ENCODE assay signal across 1 cellular context in the genomic region with DNA sequence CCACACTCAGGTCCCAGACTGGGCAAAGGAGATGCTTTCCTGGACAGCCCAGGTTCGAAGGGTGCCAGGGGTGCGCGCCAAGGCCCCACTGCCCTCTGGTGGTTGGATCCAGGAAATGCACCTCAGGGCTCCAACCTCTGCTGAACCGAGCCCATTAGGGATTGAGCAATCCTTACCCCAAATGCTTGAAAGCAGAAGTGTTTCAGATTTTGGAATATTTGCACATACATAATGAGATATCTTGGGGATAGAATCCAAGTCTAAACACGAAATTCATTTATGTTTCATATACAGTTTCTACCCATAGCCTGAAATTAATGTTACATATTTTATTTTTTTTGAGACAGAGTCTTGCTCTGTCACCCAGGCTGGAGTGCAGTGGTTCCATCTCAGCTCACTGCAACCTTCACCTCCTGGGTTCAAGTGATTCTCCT.
TF ChIP-seq lines count a peak whose summit lies in the region.

No MANE protein-coding gene starts in this region.

TF ChIP-seq in K562, 482 proteins besides CTCF, POLR2A, EP300 and RAD21 (continued from another document and continues in another):
- TF ChIP-seq CEBPG (CRISPR knock-in tag; IDR thresholded peaks at IDR 0.05) (peak; percentile 98), CEBPG (tag; conservative IDR thresholded peaks at IDR 0.05 in 1 of 2, IDR thresholded peaks at IDR 0.05 in 1 of 2) (peak; percentile 98 to 99), SREBF2 (CRISPR knock-in tag; IDR thresholded peaks at IDR 0.05) (no peak), SLC30A9 (CRISPR knock-in tag; IDR thresholded peaks at IDR 0.05) (no peak), NELFE (IDR thresholded peaks at IDR 0.05; ENCODE audit: insufficient read depth, insufficient read length) (no peak), TSC22D4 (tag; IDR thresholded peaks at IDR 0.05) (no peak), MAFF (IDR thresholded peaks at IDR 0.05; ENCODE audit: low read length) (no peak), HDAC3 (IDR thresholded peaks at IDR 0.05; ENCODE audit: borderline replicate concordance, partially characterized antibody) (no peak), RBM34 (IDR thresholded peaks at IDR 0.05; ENCODE audit: borderline replicate concordance, insufficient read depth, low read length) (no peak), CHD1 (IDR thresholded peaks at IDR 0.05; ENCODE audit: low read length) (no peak), ATF7 (IDR thresholded peaks at IDR 0.05) (peak; percentile 52; the same call in 1 of the 2 replicates), FOXK1 (CRISPR knock-in tag; IDR thresholded peaks at IDR 0.05; ENCODE audit: borderline replicate concordance) (no peak), LEF1 (IDR thresholded peaks at IDR 0.05) (0 out of 2 replicates have a peak, but pooled peaks have one; percentile 16), ARHGAP35 (IDR thresholded peaks at IDR 0.05; ENCODE audit: partially characterized antibody) (no peak), ZNF232 (CRISPR knock-in tag; IDR thresholded peaks at IDR 0.05) (no peak), RNF2 (IDR thresholded peaks at IDR 0.05) (no peak), XRCC4 (IDR thresholded peaks at IDR 0.05; ENCODE audit: extremely low read depth, insufficient read depth, insufficient read length) (no peak), RBM17 (IDR thresholded peaks at IDR 0.05; ENCODE audit: borderline replicate concordance, low read depth, low read length) (no peak), JUND (IDR thresholded peaks at IDR 0.05; ENCODE audit: borderline replicate concordance, low read depth, low read length) (peak; percentile 61; the same call in 1 of the 2 replicates), JUND (tag; IDR thresholded peaks at IDR 0.05; ENCODE audit: borderline replicate concordance, low read depth, low read length) (no peak; the same call in 2 of the 3 replicates), E2F3 (CRISPR knock-in tag; IDR thresholded peaks at IDR 0.05) (no peak), POU5F1 (IDR thresholded peaks at IDR 0.05; ENCODE audit: borderline replicate concordance, low read depth, low read length, partially characterized antibody) (no peak), KLF16 (IDR thresholded peaks at IDR 0.05) (peak; percentile 61; the same call in 1 of the 2 replicates), SOX6 (IDR thresholded peaks at IDR 0.05) (no peak), LARP7 (IDR thresholded peaks at IDR 0.05) (no peak), ZNF699 (CRISPR knock-in tag; IDR thresholded peaks at IDR 0.05; ENCODE audit: insufficient replicate concordance) (no peak), DACH1 (IDR thresholded peaks at IDR 0.05; ENCODE audit: partially characterized antibody) (peak; percentile 75), RBM25 (IDR thresholded peaks at IDR 0.05; ENCODE audit: low read depth, low read length, severe bottlenecking) (no peak), ZNF436 (CRISPR knock-in tag; IDR thresholded peaks at IDR 0.05) (no peak), KDM4B (IDR thresholded peaks at IDR 0.05; ENCODE audit: borderline replicate concordance in 2 of 2, low read depth in 1 of 2) (no peak), SPI1 (IDR thresholded peaks at IDR 0.05; ENCODE audit: borderline replicate concordance, low read depth, low read length) (peak; percentile 91), NR3C1 (CRISPR knock-in tag; IDR thresholded peaks at IDR 0.05) (no peak), ZNF174 (CRISPR knock-in tag; IDR thresholded peaks at IDR 0.05) (no peak), NEUROD1 (IDR thresholded peaks at IDR 0.05; ENCODE audit: borderline replicate concordance, low read depth, low read length, partially characterized antibody) (no peak)
- TF ChIP-seq, protein P1, sequence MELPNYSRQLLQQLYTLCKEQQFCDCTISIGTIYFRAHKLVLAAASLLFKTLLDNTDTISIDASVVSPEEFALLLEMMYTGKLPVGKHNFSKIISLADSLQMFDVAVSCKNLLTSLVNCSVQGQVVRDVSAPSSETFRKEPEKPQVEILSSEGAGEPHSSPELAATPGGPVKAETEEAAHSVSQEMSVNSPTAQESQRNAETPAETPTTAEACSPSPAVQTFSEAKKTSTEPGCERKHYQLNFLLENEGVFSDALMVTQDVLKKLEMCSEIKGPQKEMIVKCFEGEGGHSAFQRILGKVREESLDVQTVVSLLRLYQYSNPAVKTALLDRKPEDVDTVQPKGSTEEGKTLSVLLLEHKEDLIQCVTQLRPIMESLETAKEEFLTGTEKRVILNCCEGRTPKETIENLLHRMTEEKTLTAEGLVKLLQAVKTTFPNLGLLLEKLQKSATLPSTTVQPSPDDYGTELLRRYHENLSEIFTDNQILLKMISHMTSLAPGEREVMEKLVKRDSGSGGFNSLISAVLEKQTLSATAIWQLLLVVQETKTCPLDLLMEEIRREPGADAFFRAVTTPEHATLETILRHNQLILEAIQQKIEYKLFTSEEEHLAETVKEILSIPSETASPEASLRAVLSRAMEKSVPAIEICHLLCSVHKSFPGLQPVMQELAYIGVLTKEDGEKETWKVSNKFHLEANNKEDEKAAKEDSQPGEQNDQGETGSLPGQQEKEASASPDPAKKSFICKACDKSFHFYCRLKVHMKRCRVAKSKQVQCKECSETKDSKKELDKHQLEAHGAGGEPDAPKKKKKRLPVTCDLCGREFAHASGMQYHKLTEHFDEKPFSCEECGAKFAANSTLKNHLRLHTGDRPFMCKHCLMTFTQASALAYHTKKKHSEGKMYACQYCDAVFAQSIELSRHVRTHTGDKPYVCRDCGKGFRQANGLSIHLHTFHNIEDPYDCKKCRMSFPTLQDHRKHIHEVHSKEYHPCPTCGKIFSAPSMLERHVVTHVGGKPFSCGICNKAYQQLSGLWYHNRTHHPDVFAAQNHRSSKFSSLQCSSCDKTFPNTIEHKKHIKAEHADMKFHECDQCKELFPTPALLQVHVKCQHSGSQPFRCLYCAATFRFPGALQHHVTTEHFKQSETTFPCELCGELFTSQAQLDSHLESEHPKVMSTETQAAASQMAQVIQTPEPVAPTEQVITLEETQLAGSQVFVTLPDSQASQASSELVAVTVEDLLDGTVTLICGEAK (IDR thresholded peaks at IDR 0.05) = no peak
- TF ChIP-seq, protein P1 (CRISPR knock-in tag; IDR thresholded peaks at IDR 0.05) = no peak
- TF ChIP-seq, protein P2, sequence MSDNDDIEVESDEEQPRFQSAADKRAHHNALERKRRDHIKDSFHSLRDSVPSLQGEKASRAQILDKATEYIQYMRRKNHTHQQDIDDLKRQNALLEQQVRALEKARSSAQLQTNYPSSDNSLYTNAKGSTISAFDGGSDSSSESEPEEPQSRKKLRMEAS (CRISPR knock-in tag; IDR thresholded peaks at IDR 0.05) = peak; percentile 32; the same call in 1 of the 2 replicates
- TF ChIP-seq, protein P3, sequence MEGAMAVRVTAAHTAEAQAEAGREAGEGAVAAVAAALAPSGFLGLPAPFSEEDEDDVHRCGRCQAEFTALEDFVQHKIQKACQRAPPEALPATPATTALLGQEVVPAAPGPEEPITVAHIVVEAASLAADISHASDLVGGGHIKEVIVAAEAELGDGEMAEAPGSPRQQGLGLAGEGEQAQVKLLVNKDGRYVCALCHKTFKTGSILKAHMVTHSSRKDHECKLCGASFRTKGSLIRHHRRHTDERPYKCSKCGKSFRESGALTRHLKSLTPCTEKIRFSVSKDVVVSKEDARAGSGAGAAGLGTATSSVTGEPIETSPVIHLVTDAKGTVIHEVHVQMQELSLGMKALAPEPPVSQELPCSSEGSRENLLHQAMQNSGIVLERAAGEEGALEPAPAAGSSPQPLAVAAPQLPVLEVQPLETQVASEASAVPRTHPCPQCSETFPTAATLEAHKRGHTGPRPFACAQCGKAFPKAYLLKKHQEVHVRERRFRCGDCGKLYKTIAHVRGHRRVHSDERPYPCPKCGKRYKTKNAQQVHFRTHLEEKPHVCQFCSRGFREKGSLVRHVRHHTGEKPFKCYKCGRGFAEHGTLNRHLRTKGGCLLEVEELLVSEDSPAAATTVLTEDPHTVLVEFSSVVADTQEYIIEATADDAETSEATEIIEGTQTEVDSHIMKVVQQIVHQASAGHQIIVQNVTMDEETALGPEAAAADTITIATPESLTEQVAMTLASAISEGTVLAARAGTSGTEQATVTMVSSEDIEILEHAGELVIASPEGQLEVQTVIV (CRISPR knock-in tag; IDR thresholded peaks at IDR 0.05; ENCODE audit: borderline replicate concordance) = no peak
- TF ChIP-seq, protein P4, sequence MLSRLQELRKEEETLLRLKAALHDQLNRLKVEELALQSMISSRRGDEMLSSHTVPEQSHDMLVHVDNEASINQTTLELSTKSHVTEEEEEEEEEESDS (CRISPR knock-in tag; IDR thresholded peaks at IDR 0.05) = no peak
- TF ChIP-seq, protein P5, sequence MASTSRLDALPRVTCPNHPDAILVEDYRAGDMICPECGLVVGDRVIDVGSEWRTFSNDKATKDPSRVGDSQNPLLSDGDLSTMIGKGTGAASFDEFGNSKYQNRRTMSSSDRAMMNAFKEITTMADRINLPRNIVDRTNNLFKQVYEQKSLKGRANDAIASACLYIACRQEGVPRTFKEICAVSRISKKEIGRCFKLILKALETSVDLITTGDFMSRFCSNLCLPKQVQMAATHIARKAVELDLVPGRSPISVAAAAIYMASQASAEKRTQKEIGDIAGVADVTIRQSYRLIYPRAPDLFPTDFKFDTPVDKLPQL (IDR thresholded peaks at IDR 0.05; ENCODE audit: extremely low read depth, insufficient read length) = no peak
- TF ChIP-seq, protein P6, sequence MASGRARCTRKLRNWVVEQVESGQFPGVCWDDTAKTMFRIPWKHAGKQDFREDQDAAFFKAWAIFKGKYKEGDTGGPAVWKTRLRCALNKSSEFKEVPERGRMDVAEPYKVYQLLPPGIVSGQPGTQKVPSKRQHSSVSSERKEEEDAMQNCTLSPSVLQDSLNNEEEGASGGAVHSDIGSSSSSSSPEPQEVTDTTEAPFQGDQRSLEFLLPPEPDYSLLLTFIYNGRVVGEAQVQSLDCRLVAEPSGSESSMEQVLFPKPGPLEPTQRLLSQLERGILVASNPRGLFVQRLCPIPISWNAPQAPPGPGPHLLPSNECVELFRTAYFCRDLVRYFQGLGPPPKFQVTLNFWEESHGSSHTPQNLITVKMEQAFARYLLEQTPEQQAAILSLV (tag; IDR thresholded peaks at IDR 0.05) = peak; percentile 82
- TF ChIP-seq, protein P7, sequence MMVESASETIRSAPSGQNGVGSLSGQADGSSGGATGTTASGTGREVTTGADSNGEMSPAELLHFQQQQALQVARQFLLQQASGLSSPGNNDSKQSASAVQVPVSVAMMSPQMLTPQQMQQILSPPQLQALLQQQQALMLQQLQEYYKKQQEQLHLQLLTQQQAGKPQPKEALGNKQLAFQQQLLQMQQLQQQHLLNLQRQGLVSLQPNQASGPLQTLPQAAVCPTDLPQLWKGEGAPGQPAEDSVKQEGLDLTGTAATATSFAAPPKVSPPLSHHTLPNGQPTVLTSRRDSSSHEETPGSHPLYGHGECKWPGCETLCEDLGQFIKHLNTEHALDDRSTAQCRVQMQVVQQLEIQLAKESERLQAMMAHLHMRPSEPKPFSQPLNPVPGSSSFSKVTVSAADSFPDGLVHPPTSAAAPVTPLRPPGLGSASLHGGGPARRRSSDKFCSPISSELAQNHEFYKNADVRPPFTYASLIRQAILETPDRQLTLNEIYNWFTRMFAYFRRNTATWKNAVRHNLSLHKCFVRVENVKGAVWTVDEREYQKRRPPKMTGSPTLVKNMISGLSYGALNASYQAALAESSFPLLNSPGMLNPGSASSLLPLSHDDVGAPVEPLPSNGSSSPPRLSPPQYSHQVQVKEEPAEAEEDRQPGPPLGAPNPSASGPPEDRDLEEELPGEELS (CRISPR knock-in tag; IDR thresholded peaks at IDR 0.05; ENCODE audit: borderline replicate concordance) = no peak
- TF ChIP-seq, protein P8, sequence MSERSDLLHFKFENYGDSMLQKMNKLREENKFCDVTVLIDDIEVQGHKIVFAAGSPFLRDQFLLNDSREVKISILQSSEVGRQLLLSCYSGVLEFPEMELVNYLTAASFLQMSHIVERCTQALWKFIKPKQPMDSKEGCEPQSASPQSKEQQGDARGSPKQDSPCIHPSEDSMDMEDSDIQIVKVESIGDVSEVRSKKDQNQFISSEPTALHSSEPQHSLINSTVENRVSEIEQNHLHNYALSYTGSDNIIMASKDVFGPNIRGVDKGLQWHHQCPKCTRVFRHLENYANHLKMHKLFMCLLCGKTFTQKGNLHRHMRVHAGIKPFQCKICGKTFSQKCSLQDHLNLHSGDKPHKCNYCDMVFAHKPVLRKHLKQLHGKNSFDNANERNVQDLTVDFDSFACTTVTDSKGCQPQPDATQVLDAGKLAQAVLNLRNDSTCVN (CRISPR knock-in tag; IDR thresholded peaks at IDR 0.05) = no peak
- TF ChIP-seq, protein P9, sequence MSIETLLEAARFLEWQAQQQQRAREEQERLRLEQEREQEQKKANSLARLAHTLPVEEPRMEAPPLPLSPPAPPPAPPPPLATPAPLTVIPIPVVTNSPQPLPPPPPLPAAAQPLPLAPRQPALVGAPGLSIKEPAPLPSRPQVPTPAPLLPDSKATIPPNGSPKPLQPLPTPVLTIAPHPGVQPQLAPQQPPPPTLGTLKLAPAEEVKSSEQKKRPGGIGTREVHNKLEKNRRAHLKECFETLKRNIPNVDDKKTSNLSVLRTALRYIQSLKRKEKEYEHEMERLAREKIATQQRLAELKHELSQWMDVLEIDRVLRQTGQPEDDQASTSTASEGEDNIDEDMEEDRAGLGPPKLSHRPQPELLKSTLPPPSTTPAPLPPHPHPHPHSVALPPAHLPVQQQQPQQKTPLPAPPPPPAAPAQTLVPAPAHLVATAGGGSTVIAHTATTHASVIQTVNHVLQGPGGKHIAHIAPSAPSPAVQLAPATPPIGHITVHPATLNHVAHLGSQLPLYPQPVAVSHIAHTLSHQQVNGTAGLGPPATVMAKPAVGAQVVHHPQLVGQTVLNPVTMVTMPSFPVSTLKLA (conservative IDR thresholded peaks at IDR 0.05) = no peak
- TF ChIP-seq, protein P10, sequence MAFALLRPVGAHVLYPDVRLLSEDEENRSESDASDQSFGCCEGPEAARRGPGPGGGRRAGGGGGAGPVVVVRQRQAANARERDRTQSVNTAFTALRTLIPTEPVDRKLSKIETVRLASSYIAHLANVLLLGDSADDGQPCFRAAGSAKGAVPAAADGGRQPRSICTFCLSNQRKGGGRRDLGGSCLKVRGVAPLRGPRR (CRISPR knock-in tag; IDR thresholded peaks at IDR 0.05) = no peak
